In genomic region chr12:6493580-6494350, GRCh38 we compare ENCODE assay signal across 8 cellular contexts. TPM values are rescaled to one million over a fixed set of nuclear protein-coding genes. Genes with fewer than 3 reads are reported as not detected.
DNase-seq lines count a peak whose midpoint lies in the region; ATAC-seq and TF ChIP-seq lines count a peak whose summit lies in the region.

NCAPD2 (plus strand) TSS chr12:6494102; CDS start chr12:6495099, 997 bp downstream.

- H3K36me3 Mint-ChIP-seq in effector memory CD8-positive, alpha-beta T cell (ENCODE audit: insufficient read depth): peaks cover 35% of the 10 kb centered on the region

- H4K8ac ChIP-seq in mesenchymal stem cell (ENCODE audit: low read length): peak within 1 kb of the TSS; percentile 70

- peaks cover 27 to 28% of the 10 kb centered on the region in 2 donors for H3K4me1 Mint-ChIP-seq in effector memory CD8-positive, alpha-beta T cell (ENCODE audit: low read depth in 2 of 2)

- peak within 1 kb of the TSS; percentile 70 for H4K91ac ChIP-seq in mesenchymal stem cell (ENCODE audit: low read length)

- no peaks in the 10 kb centered on the region for H3K27me3 ChIP-seq in mesenchymal stem cell (ENCODE audit: control insufficient read depth in 1 of 2, insufficient read depth in 1 of 2, low read length in 2 of 2)

- peak within 1 kb of the TSS in 1 of 2 experiments; percentile 29 for H2BK12ac ChIP-seq in mesenchymal stem cell (ENCODE audit: low read length in 2 of 2)

- DNase-seq in COLO829 (ENCODE audit: low spot score) (peak; percentile 93), GM20000 (ENCODE audit: low spot score) (peak; percentile 95), HT-29 (ENCODE audit: low spot score) (peak; percentile 98), NOMO-1 (lab: John Stamatoyannopoulos, UW; ENCODE audit: unreplicated experiment in 2 of 2) (peak; percentile 98), mesenchymal stem cell (peak; percentile 98)
- peak; percentile 85 to 93 for DNase-seq in activated CD8-positive, alpha-beta memory T cell treated with anti-CD3 and anti-CD28 coated beads for 4 hours (ENCODE audit: low read depth in 2 of 2)
- peak; percentile 88 to 91 (median 91) for DNase-seq in effector memory CD8-positive, alpha-beta T cell
- peak; percentile 89 for DNase-seq in stimulated activated CD8-positive, alpha-beta memory T cell treated with anti-CD3 and anti-CD28 coated beads, Interleukin-12 subunit alpha, Interleukin-12 subunit beta, amount 100 ng/mL, for 4 hours (ENCODE audit: low read depth)

- H2AFZ ChIP-seq in mesenchymal stem cell (ENCODE audit: low read depth, low read length): peak within 1 kb of the TSS; percentile 60

- peak; percentile 82 for ATAC-seq in effector memory CD8-positive, alpha-beta T cell (replicated peaks)

- no peak for TF ChIP-seq CTCF in GM20000 (IDR thresholded peaks at IDR 0.05; ENCODE audit: extremely low read depth, missing control alignments)

- no peaks in the 10 kb centered on the region for H3K9me3 Mint-ChIP-seq in effector memory CD8-positive, alpha-beta T cell

- peak within 1 kb of the TSS; percentile 99 for H3K27ac ChIP-seq in mesenchymal stem cell (ENCODE audit: low read length, poor library complexity, severe bottlenecking)

- H2BK5ac ChIP-seq in mesenchymal stem cell (ENCODE audit: low read depth, low read length, poor library complexity, severe bottlenecking): peak within 1 kb of the TSS; percentile 4

- H3K4me2 ChIP-seq in mesenchymal stem cell (ENCODE audit: low read length, poor library complexity, severe bottlenecking): peak within 1 kb of the TSS; percentile 90

- peak within 1 kb of the TSS; percentile 87 to 95 for H3K18ac ChIP-seq in mesenchymal stem cell (ENCODE audit: low read depth in 1 of 2, low read length in 2 of 2)

- H3K4ac ChIP-seq in mesenchymal stem cell (ENCODE audit: low read depth in 1 of 2, low read length in 2 of 2): peak within 1 kb of the TSS; percentile 9 to 80

- WGBS in mesenchymal stem cell: under 1% methylated on average over 54 of the region's 54 CpGs

- peak within 1 kb of the TSS in 1 of 2 experiments; percentile 46 for H3K23ac ChIP-seq in mesenchymal stem cell (ENCODE audit: low read length in 2 of 2)

- peak within 1 kb of the TSS; percentile 86 for H2BK120ac ChIP-seq in mesenchymal stem cell (ENCODE audit: low read depth, low read length)

- peak within 1 kb of the TSS in 1 of 2 experiments; percentile 45 for H3K14ac ChIP-seq in mesenchymal stem cell (ENCODE audit: low read length in 2 of 2)

- H3K36me3 ChIP-seq in mesenchymal stem cell (ENCODE audit: control insufficient read depth in 1 of 2, insufficient read depth in 2 of 2, low read depth in 1 of 2, low read length in 2 of 2): peaks cover 14 to 41% of the 10 kb centered on the region in 2 experiments

- H3K27me3 Mint-ChIP-seq in effector memory CD8-positive, alpha-beta T cell: no peaks in the 10 kb centered on the region

- peak within 1 kb of the TSS; percentile 38 for H2BK15ac ChIP-seq in mesenchymal stem cell (ENCODE audit: low read depth, poor library complexity, severe bottlenecking)

- peak within 1 kb of the TSS; percentile 91 to 92 for H3K4me3 Mint-ChIP-seq in effector memory CD8-positive, alpha-beta T cell

- H3K79me1 ChIP-seq in mesenchymal stem cell (replicated peaks; ENCODE audit: low read length, poor library complexity, severe bottlenecking): peaks cover 29% of the 10 kb centered on the region

- peak within 1 kb of the TSS; percentile 91 for H2AK5ac ChIP-seq in mesenchymal stem cell (ENCODE audit: low read length, severe bottlenecking)

- no peaks in the 10 kb centered on the region for H3K9me3 ChIP-seq in mesenchymal stem cell (ENCODE audit: control insufficient read depth, low read length)

- H3K4me3 ChIP-seq in mesenchymal stem cell (ENCODE audit: insufficient read depth in 1 of 2, low read depth in 1 of 2, low read length in 2 of 2): peak within 1 kb of the TSS; percentile 78 to 94

- peak within 1 kb of the TSS; percentile 99 for H3K9ac ChIP-seq in mesenchymal stem cell (ENCODE audit: low read length)

- H3K4me1 ChIP-seq in mesenchymal stem cell (ENCODE audit: control insufficient read depth, insufficient read depth, low read depth, low read length): no peaks in the 10 kb centered on the region

- H3K27ac Mint-ChIP-seq in effector memory CD8-positive, alpha-beta T cell: peak within 1 kb of the TSS; percentile 93 to 96

RNA-seq across cellular contexts. Expression of gene NCAPD2, which starts in this region (rescaled TPM):
- total RNA-seq in HT-29 (2014; rRNA removed; shearing (Covaris generic)): 115 and 141 TPM in 2 replicates
- 11.7 TPM for polyA plus RNA-seq in mesenchymal stem cell (2013, experiment 1 of 2)
- polyA plus RNA-seq in mesenchymal stem cell (2013, experiment 2 of 2): 11.1 TPM

Comparison
In these comparisons a context has a peak if more than half of its experiments do, and no peak if none do; other contexts are left out.
1. Peak in every context shown above with its lines: DNase-seq, ATAC-seq, H3K4me3 ChIP-seq and H3K27ac ChIP-seq.